In genomic region chr19:46499692-46500091, GRCh38 we compare ENCODE assay signal across 22 cellular contexts. TPM values are rescaled to one million over a fixed set of nuclear protein-coding genes. Genes with fewer than 3 reads are reported as not detected.
"Had no signal": no experiment of that assay in that cellular context is flagged by ENCODE, and none has a peak within 500 bp of the region (broad histone marks: within the 10 kb centered on the region; RNA-seq: fewer than 3 reads in every experiment).

No MANE protein-coding gene starts in this region.

- H3K36me3 ChIP-seq: esophagus muscularis mucosa, gastroesophageal sphincter, heart right ventricle, prostate gland, stomach had no signal

- H3K4me3 ChIP-seq: esophagus muscularis mucosa, gastroesophageal sphincter, heart right ventricle, mucosa of descending colon, prostate gland, stomach had no signal

- FAIRE-seq: bronchial epithelial cell, endothelial cell of umbilical vein, small intestine had no signal

- ATAC-seq: activated CD8-positive, alpha-beta T cell treated with anti-CD3 and anti-CD28 coated beads for 36 hours; gastroesophageal sphincter; heart right ventricle; mucosa of descending colon; right cardiac atrium had no signal

- H3K27ac ChIP-seq: esophagus muscularis mucosa, gastroesophageal sphincter, heart right ventricle, prostate gland, stomach had no signal

- H3K9me3 ChIP-seq: mucosa of descending colon, prostate gland had no signal

- H3K4me1 ChIP-seq: prostate gland had no signal

- DNase-seq: activated CD4-positive, alpha-beta T cell treated with anti-CD3 and anti-CD28 coated beads for 48 hours; activated CD4-positive, CD25-positive, alpha-beta regulatory T cell; activated CD8-positive, alpha-beta T cell treated with anti-CD3 and anti-CD28 coated beads for 36 hours; activated effector memory CD4-positive, alpha-beta T cell treated with anti-CD3 and anti-CD28 coated beads, Interleukin-2, amount 50 U/mL, for 16 hours; activated naive CD4-positive, alpha-beta T cell treated with anti-CD3 and anti-CD28 coated beads, Interleukin-2, amount 50 U/mL, for 16 hours; activated T-cell treated with anti-CD3 and anti-CD28 coated beads, Interleukin-2, amount 50 U/mL, for 24 hours; aorta; dermis blood vessel endothelial cell; effector memory CD4-positive, alpha-beta T cell; heart right ventricle; mucosa of descending colon; naive B cell; right cardiac atrium; small intestine; stimulated activated CD4-positive, alpha-beta T cell treated with anti-CD3 and anti-CD28 coated beads, Interleukin-4, amount 100 ng/mL, for 1 hour; stomach; trophoblast cell had no signal

RNA-seq across cellular contexts. Expression of gene PNMA8B, which starts 4.0 kb away (rescaled TPM):
- total RNA-seq: activated CD8-positive, alpha-beta T cell treated with anti-CD3 and anti-CD28 coated beads for 36 hours had no signal
- polyA plus RNA-seq: endothelial cell of umbilical vein had no signal

RNA-seq across cellular contexts. Expression of gene PNMA8A, which starts 28.3 kb away (rescaled TPM):
- total RNA-seq: activated CD8-positive, alpha-beta T cell treated with anti-CD3 and anti-CD28 coated beads for 36 hours had no signal
